ENCODE assay signal across 22 cellular contexts in genomic region chr5:169067641-169068316, GRCh38.
DNase-seq lines count a peak whose midpoint lies in the region; ATAC-seq, FAIRE-seq and TF ChIP-seq lines count a peak whose summit lies in the region.
"Had no signal": no experiment of that assay in that cellular context is flagged by ENCODE, and none has a peak within 500 bp of the region (broad histone marks: within the 10 kb centered on the region; RNA-seq: fewer than 3 reads in every experiment).

No MANE protein-coding gene starts in this region.

- H3K4me1 Mint-ChIP-seq in nephron progenitor cell = peaks cover 96% of the 10 kb centered on the region
- no peaks in the 10 kb centered on the region for H3K4me1 Mint-ChIP-seq in stimulated activated memory B cell treated with anti-CD40 and anti-IgM and Interleukin-4, amounts not matched to agents 10 μg/mL and 1 μg/mL and 100 μg/mL, for 72 hours
- H3K4me1 Mint-ChIP-seq in activated CD8-positive, alpha-beta T cell treated with anti-CD3 and anti-CD28 coated beads for 36 hours (ENCODE audit: low read depth) = no peaks in the 10 kb centered on the region

- H3K36me3 ChIP-seq in left ventricle myocardium inferior (no peaks in the 10 kb centered on the region), tibial nerve (no peaks in the 10 kb centered on the region)

- TF ChIP-seq CTCF in left ventricle myocardium inferior (IDR thresholded peaks at IDR 0.05; ENCODE audit: borderline replicate concordance) (no peak), nephron progenitor cell (IDR thresholded peaks at IDR 0.05) (no peak), tibial nerve (IDR thresholded peaks at IDR 0.05) (no peak)
- no peak for TF ChIP-seq CTCF in activated CD8-positive, alpha-beta T cell treated with anti-CD3 and anti-CD28 coated beads for 36 hours (IDR thresholded peaks at IDR 0.05)

- H3K36me3 Mint-ChIP-seq in nephron progenitor cell (ENCODE audit: low read depth) = peaks cover 1% of the 10 kb centered on the region
- no peaks in the 10 kb centered on the region for H3K36me3 Mint-ChIP-seq in stimulated activated memory B cell treated with anti-CD40 and anti-IgM and Interleukin-4, amounts not matched to agents 10 μg/mL and 1 μg/mL and 100 μg/mL, for 72 hours
- no peaks in the 10 kb centered on the region for H3K36me3 Mint-ChIP-seq in activated CD8-positive, alpha-beta T cell treated with anti-CD3 and anti-CD28 coated beads for 36 hours (ENCODE audit: low read depth)

- CTCF ChIA-PET in activated CD8-positive, alpha-beta T cell treated with anti-CD3 and anti-CD28 coated beads for 36 hours (lab: Charles Lee) = no interaction called here

- ATAC-seq in stimulated activated memory B cell treated with anti-CD40 and anti-IgM and Interleukin-4, amounts not matched to agents 10 μg/mL and 1 μg/mL and 100 μg/mL, for 72 hours = no peak
- no peak for ATAC-seq in activated CD8-positive, alpha-beta T cell treated with anti-CD3 and anti-CD28 coated beads for 36 hours
- ATAC-seq: A549, HepG2 had no signal

- H3K27me3 ChIP-seq in left ventricle myocardium inferior (ENCODE audit: low read depth) (peaks cover 14% of the 10 kb centered on the region), tibial nerve (no peaks in the 10 kb centered on the region)

- no peak for TF ChIP-seq EP300 in tibial nerve (IDR thresholded peaks at IDR 0.05)

- TF ChIP-seq POLR2A in tibial nerve (IDR thresholded peaks at IDR 0.05) (no peak), H54 (IDR thresholded peaks at IDR 0.05; ENCODE audit: low read depth, low read length) (no peak)

- no peak for FAIRE-seq in H54 (lab: Jason Lieb, UNC)
- FAIRE-seq: A549, GM12891, GM18507, HepG2 had no signal

- peaks cover 6% of the 10 kb centered on the region for H3K27me3 Mint-ChIP-seq in nephron progenitor cell (ENCODE audit: low read depth, poor library complexity)
- peaks cover 7% of the 10 kb centered on the region for H3K27me3 Mint-ChIP-seq in stimulated activated memory B cell treated with anti-CD40 and anti-IgM and Interleukin-4, amounts not matched to agents 10 μg/mL and 1 μg/mL and 100 μg/mL, for 72 hours
- peaks cover 20% of the 10 kb centered on the region for H3K27me3 Mint-ChIP-seq in activated CD8-positive, alpha-beta T cell treated with anti-CD3 and anti-CD28 coated beads for 36 hours

- no peaks in the 10 kb centered on the region for H3K9me3 ChIP-seq in left ventricle myocardium inferior (replicated peaks)
- H3K9me3 ChIP-seq in tibial nerve = no peaks in the 10 kb centered on the region
- H3K9me3 ChIP-seq: A549 had no signal

- H3K4me3 ChIP-seq in left ventricle myocardium inferior (no peak overlapping the region), tibial nerve (no peak overlapping the region)
- H3K4me3 ChIP-seq: A549 had no signal

- peak overlapping the region; percentile 96 for H3K27ac Mint-ChIP-seq in nephron progenitor cell
- H3K27ac Mint-ChIP-seq in stimulated activated memory B cell treated with anti-CD40 and anti-IgM and Interleukin-4, amounts not matched to agents 10 μg/mL and 1 μg/mL and 100 μg/mL, for 72 hours = no peak overlapping the region
- no peak overlapping the region for H3K27ac Mint-ChIP-seq in activated CD8-positive, alpha-beta T cell treated with anti-CD3 and anti-CD28 coated beads for 36 hours

- POLR2A ChIA-PET in activated CD8-positive, alpha-beta T cell treated with anti-CD3 and anti-CD28 coated beads for 36 hours (lab: Charles Lee) = no interaction called here

- WGBS in tibial nerve, 2 donors = 65 to 67% methylated on average over 3 of the region's 3 CpGs

- H3K27ac ChIP-seq in left ventricle myocardium inferior (replicated peaks) = peak overlapping the region; percentile 25
- no peak overlapping the region for H3K27ac ChIP-seq in tibial nerve
- H3K27ac ChIP-seq: C4-2B had no signal

- DNase-seq in Ammon's horn (ENCODE audit: low spot score) = peak; percentile 29
- peak; percentile 46 for DNase-seq in amniotic epithelial cell (ENCODE audit: low read depth)
- DNase-seq in left ventricle myocardium inferior = no peak
- no peak for DNase-seq in nephron progenitor cell
- DNase-seq in tibial nerve (ENCODE audit: low spot score in 2 of 2) = no peak
- DNase-seq in H54 (ENCODE audit: insufficient read length, low spot score) = no peak
- DNase-seq in activated CD8-positive, alpha-beta T cell treated with anti-CD3 and anti-CD28 coated beads for 36 hours = no peak
- DNase-seq: DMS 273 treated with DMSO at 0.1 percent for 48 hours, GF-D8, GOT3, KG1, NCI-H1436 treated with DMSO at 0.1 percent for 48 hours, NCI-H2029 treated with DMSO at 0.1 percent for 48 hours, NCI-H510A, NCI-H774, SHP77 had no signal

- intact Hi-C loops in left ventricle myocardium inferior (cut with micrococcal nuclease) = no loop called here
- intact Hi-C loops in activated CD8-positive, alpha-beta T cell treated with anti-CD3 and anti-CD28 coated beads for 36 hours (cut with micrococcal nuclease) = no loop called here

- H3K4me1 ChIP-seq in left ventricle myocardium inferior = peaks cover 30% of the 10 kb centered on the region
- peaks cover 0 to 25% (median 4%) of the 10 kb centered on the region in 4 donors for H3K4me1 ChIP-seq in tibial nerve

- H3K9me3 Mint-ChIP-seq in nephron progenitor cell = no peaks in the 10 kb centered on the region
- no peaks in the 10 kb centered on the region for H3K9me3 Mint-ChIP-seq in stimulated activated memory B cell treated with anti-CD40 and anti-IgM and Interleukin-4, amounts not matched to agents 10 μg/mL and 1 μg/mL and 100 μg/mL, for 72 hours
- H3K9me3 Mint-ChIP-seq in activated CD8-positive, alpha-beta T cell treated with anti-CD3 and anti-CD28 coated beads for 36 hours = no peaks in the 10 kb centered on the region

- H3K4me3 Mint-ChIP-seq in nephron progenitor cell = no peak overlapping the region
- no peak overlapping the region for H3K4me3 Mint-ChIP-seq in stimulated activated memory B cell treated with anti-CD40 and anti-IgM and Interleukin-4, amounts not matched to agents 10 μg/mL and 1 μg/mL and 100 μg/mL, for 72 hours
- no peak overlapping the region for H3K4me3 Mint-ChIP-seq in activated CD8-positive, alpha-beta T cell treated with anti-CD3 and anti-CD28 coated beads for 36 hours

Comparison
In these comparisons a context has a peak if more than half of its experiments do, and no peak if none do; other contexts are left out.
1. DNase-seq: peak in Ammon's horn (single experiment) and amniotic epithelial cell (single experiment); none in left ventricle myocardium inferior (single experiment), nephron progenitor cell (single experiment), tibial nerve (0 of 2), H54 (single experiment) and activated CD8-positive, alpha-beta T cell treated with anti-CD3 and anti-CD28 coated beads for 36 hours (single experiment).